20 cellular contexts compared by ENCODE assay signal in the genomic region with DNA sequence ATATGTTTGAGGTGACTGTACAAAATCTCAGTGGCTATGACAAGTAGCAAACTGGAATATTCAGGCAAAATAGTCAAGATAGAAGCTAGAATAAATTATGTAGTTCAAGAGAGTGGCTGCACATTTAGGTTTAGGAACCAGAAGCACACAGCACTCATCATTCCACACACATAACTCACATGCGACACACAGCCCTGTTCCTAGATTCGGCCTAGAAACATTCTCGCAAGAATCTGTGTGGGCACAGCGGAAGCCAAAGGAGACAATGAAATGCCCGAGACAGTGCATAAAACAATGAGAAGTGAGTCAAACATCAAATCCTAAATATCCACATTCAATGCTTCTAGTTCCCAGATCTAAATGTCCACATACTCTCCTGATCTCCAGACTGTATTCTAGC. TPM values are rescaled to one million over a fixed set of nuclear protein-coding genes. Genes with fewer than 3 reads are reported as not detected.
DNase-seq lines count a peak whose midpoint lies in the region; ATAC-seq and TF ChIP-seq lines count a peak whose summit lies in the region.
"Had no signal": no experiment of that assay in that cellular context is flagged by ENCODE, and none has a peak within 500 bp of the region (broad histone marks: within the 10 kb centered on the region; RNA-seq: fewer than 3 reads in every experiment).

No MANE protein-coding gene starts in this region.

- peak; percentile 41 for DNase-seq in AG08395 (ENCODE audit: low spot score)
- DNase-seq in LHCN-M2 (ENCODE audit: low read depth) = peak; percentile 68
- DNase-seq in brain microvascular endothelial cell = peak; percentile 41
- peak; percentile 12 for DNase-seq in kidney tubule cell (ENCODE audit: low spot score)
- DNase-seq in middle frontal gyrus (ENCODE audit: extremely low spot score, low spot score) = no peak
- DNase-seq: 8988T; activated CD4-positive, alpha-beta memory T cell treated with anti-CD3 and anti-CD28 coated beads, Interleukin-2, amount 10 ng/mL, durations not matched to agents 7 days and 5 days; activated gamma-delta T cell; activated T-cell treated with anti-CD3 and anti-CD28 coated beads for 4 hours; immature natural killer cell; NCI-H1694; NCI-H748 treated with DMSO at 0.1 percent for 48 hours; testis had no signal

- no peak overlapping the region for H3K4me3 ChIP-seq in brain microvascular endothelial cell (ENCODE audit: low read depth, low read length)
- H3K4me3 ChIP-seq: BLaER1 treated with 17β-estradiol and CSF1 and Interleukin-3, amounts not matched to agents 10 nM and 100 nM; cardiac muscle cell; skin epidermis; testis had no signal

- no peaks in the 10 kb centered on the region for H3K36me3 ChIP-seq in brain microvascular endothelial cell (replicated peaks)
- H3K36me3 ChIP-seq: BLaER1 treated with 17β-estradiol and CSF1 and Interleukin-3, amounts not matched to agents 10 nM and 100 nM; cardiac muscle cell had no signal

- no peaks in the 10 kb centered on the region for H3K27me3 ChIP-seq in brain microvascular endothelial cell (replicated peaks)
- H3K27me3 ChIP-seq: BLaER1 treated with 17β-estradiol and CSF1 and Interleukin-3, amounts not matched to agents 10 nM and 100 nM; cardiac muscle cell; testis had no signal

- in situ Hi-C loops in brain microvascular endothelial cell (cut with HindIII; ENCODE audit: low pct_ligation_motif_present, low sequenced_read_pairs) = no loop called here

- H3K27ac ChIP-seq in brain microvascular endothelial cell = no peak overlapping the region
- H3K27ac ChIP-seq: BLaER1 treated with 17β-estradiol and CSF1 and Interleukin-3, amounts not matched to agents 10 nM and 100 nM; cardiac muscle cell; skin epidermis; testis had no signal

- no peak for TF ChIP-seq CTCF in brain microvascular endothelial cell (IDR thresholded peaks at IDR 0.05; ENCODE audit: low read depth, low read length, missing control alignments)

- ATAC-seq in HG02678 (IDR thresholded peaks at IDR 0.05; ENCODE audit: unreplicated experiment) (no peak), GM18907 (IDR thresholded peaks at IDR 0.05; ENCODE audit: unreplicated experiment) (no peak), GM19467 (IDR thresholded peaks at IDR 0.05; ENCODE audit: unreplicated experiment) (no peak)
- ATAC-seq: stimulated activated memory B cell treated with anti-CD40 and anti-IgM and Interleukin-4, amounts not matched to agents 10 μg/mL and 1 μg/mL and 100 μg/mL, for 72 hours had no signal

RNA-seq across cellular contexts. Expression of a gene that starts 9.5 kb away (rescaled TPM):
- 6.4 and 7.1 TPM in 2 replicates for total RNA-seq in LHCN-M2 (2014; rRNA removed)
- 6.6 TPM for polyA plus RNA-seq in LHCN-M2 (2012)

RNA-seq across cellular contexts. Expression of a gene that starts 59.1 kb away (rescaled TPM):
- total RNA-seq in LHCN-M2 (2014; rRNA removed) = 23.5 and 27.7 TPM in 2 replicates
- 12.7 TPM for polyA plus RNA-seq in LHCN-M2 (2012)
